9 cellular contexts compared by ENCODE assay signal in the genomic region with DNA sequence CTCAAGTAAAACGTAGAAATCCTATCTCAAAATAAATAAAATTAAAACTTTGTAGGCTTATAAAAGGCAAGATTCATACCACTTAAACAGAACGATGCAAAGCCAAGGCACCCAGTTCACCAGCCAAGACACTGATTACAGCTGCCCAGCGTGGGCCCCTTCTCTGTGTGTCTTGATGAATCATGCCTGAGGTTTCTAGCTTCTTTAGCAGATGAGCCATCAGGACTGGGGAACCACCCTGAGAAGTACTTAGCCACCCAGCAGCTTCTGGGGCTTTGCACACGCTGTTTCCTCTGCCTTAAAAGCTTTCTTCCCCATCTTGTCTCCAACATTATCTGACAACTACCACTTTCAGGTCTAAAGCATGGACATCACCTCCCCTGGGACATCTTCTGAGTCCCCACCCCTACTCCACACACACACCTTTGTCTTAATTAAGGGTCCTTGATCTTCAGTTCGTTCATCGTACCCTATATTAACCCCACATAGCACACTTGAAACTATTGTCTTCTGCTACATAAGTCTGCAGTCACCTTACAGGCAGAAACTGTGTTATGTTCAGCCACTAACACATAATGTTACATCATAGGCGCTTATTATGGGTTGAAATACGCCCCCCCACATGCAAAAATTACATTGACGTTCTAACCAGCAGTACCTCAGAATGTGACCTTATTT. TPM values are rescaled to one million over a fixed set of nuclear protein-coding genes. Genes with fewer than 3 reads are reported as not detected.
DNase-seq lines count a peak whose midpoint lies in the region; ATAC-seq lines count a peak whose summit lies in the region.
"Had no signal": no experiment of that assay in that cellular context is flagged by ENCODE, and none has a peak within 500 bp of the region (broad histone marks: within the 10 kb centered on the region; RNA-seq: fewer than 3 reads in every experiment).

No MANE protein-coding gene starts in this region.

- H3K27me3 Mint-ChIP-seq in T-cell = peaks cover 11 to 21% of the 10 kb centered on the region in 2 donors

- peak overlapping the region; percentile 50 for H3K27ac ChIP-seq in cingulate gyrus (ENCODE audit: low read depth, low read length)

- POLR2A ChIA-PET in T-cell (lab: Charles Lee) = no interaction called here

- H3K4me3 Mint-ChIP-seq in T-cell = no peak overlapping the region
- H3K4me3 Mint-ChIP-seq: naive B cell had no signal

- no peaks in the 10 kb centered on the region for H3K9me3 Mint-ChIP-seq in T-cell
- H3K9me3 Mint-ChIP-seq: naive B cell had no signal

- intact Hi-C loops in left ventricle myocardium superior (cut with micrococcal nuclease) = no loop called here

- ATAC-seq in GM18517 (IDR thresholded peaks at IDR 0.05; ENCODE audit: unreplicated experiment) (peak; percentile 55), HG03108 (IDR thresholded peaks at IDR 0.05; ENCODE audit: unreplicated experiment) (peak; percentile 76), T-cell (replicated peaks in 1 of 4) (peak; percentile 82 to 99 (median 91)), left ventricle myocardium superior (no peak)

- DNase-seq in T-cell = peak in 9 of 34 experiments; percentile 8 to 38 (median 34)
- DNase-seq in stimulated activated CD4-positive, alpha-beta T cell treated with anti-CD3 and anti-CD28 coated beads, Interleukin-4, amount 100 ng/mL, for 24 hours = peak; percentile 72
- DNase-seq in left ventricle myocardium superior = no peak
- no peak for DNase-seq in OCI-M2 (lab: John Stamatoyannopoulos, UW; ENCODE audit: unreplicated experiment)
- no peak for DNase-seq in inferior parietal cortex (ENCODE audit: extremely low spot score)
- DNase-seq: naive B cell had no signal

- H3K4me1 Mint-ChIP-seq in T-cell = peaks cover 11 to 13% (median 11%) of the 10 kb centered on the region in 3 donors
- H3K4me1 Mint-ChIP-seq: naive B cell had no signal

- CTCF ChIA-PET in T-cell (lab: Charles Lee) = no interaction called here

- H3K27ac Mint-ChIP-seq in T-cell = peak overlapping the region in 1 of 2 donors; percentile 36
- H3K27ac Mint-ChIP-seq: naive B cell had no signal

- no peaks in the 10 kb centered on the region for H3K36me3 Mint-ChIP-seq in T-cell
- H3K36me3 Mint-ChIP-seq: naive B cell had no signal

RNA-seq across cellular contexts. Expression of gene LAYN, which starts 8.7 kb away (rescaled TPM):
- 1 to 10 TPM; 1.0 to 3.5 (median 2.6) TPM for total RNA-seq in T-cell
- total RNA-seq in left ventricle myocardium superior = 3.8 TPM

RNA-seq across cellular contexts. Expression of gene HOATZ, which starts 17.2 kb away (rescaled TPM):
- total RNA-seq in T-cell = not detected
- total RNA-seq in left ventricle myocardium superior = not detected

RNA-seq across cellular contexts. Expression of gene BTG4, which starts 19.6 kb away (rescaled TPM):
- not detected for total RNA-seq in T-cell
- not detected for total RNA-seq in left ventricle myocardium superior
